ENCODE assay signal across 1 cellular context in genomic region chr16:57795431-57795878, GRCh38.
TF ChIP-seq lines count a peak whose summit lies in the region.

No MANE protein-coding gene starts in this region.

TF ChIP-seq in H1, 55 proteins besides CTCF, POLR2A, EP300 and RAD21 (continued from another document):
- TF ChIP-seq E2F6 (IDR thresholded peaks at IDR 0.05) = 0 out of 2 replicates have a peak, but pooled peaks have one; percentile 21
- TF ChIP-seq KDM4A (IDR thresholded peaks at IDR 0.05; ENCODE audit: low read depth, low read length, severe bottlenecking) = no peak
- TF ChIP-seq YY1 (IDR thresholded peaks at IDR 0.05; ENCODE audit: low read depth, low read length) = peak; percentile 82
- TF ChIP-seq CHD1 (IDR thresholded peaks at IDR 0.05; ENCODE audit: low read depth, low read length) = no peak
